12 cellular contexts compared by ENCODE assay signal in genomic region chr1:101002551-101002950, GRCh38. TPM values are rescaled to one million over a fixed set of nuclear protein-coding genes. Genes with fewer than 3 reads are reported as not detected.
DNase-seq lines count a peak whose midpoint lies in the region; ATAC-seq and TF ChIP-seq lines count a peak whose summit lies in the region.
"Had no signal": no experiment of that assay in that cellular context is flagged by ENCODE, and none has a peak within 500 bp of the region (broad histone marks: within the 10 kb centered on the region; RNA-seq: fewer than 3 reads in every experiment).

No MANE protein-coding gene starts in this region.

- no peak overlapping the region for H2AFZ ChIP-seq in OCI-LY7 (ENCODE audit: low read length)

- H3K4me1 ChIP-seq in OCI-LY7 (ENCODE audit: insufficient read depth, low read length, poor library complexity, severe bottlenecking), result peaks cover 8% of the 10 kb centered on the region

- H3K9me2 ChIP-seq in OCI-LY7 (ENCODE audit: insufficient read depth, low read length), result no peaks in the 10 kb centered on the region

- 0 out of 2 replicates have a peak, but pooled peaks cover 4% of the 10 kb centered on the region for H4K20me1 ChIP-seq in OCI-LY7 (ENCODE audit: insufficient read depth, low read length)

- ATAC-seq in GM21423 (IDR thresholded peaks at IDR 0.05; ENCODE audit: unreplicated experiment), result peak; percentile 51
- no peak for ATAC-seq in HG03196 (IDR thresholded peaks at IDR 0.05; ENCODE audit: unreplicated experiment)

- TF ChIP-seq CTCF in OCI-LY7 (conservative IDR thresholded peaks at IDR 0.05; ENCODE audit: low read length) (no peak), fibroblast of villous mesenchyme (IDR thresholded peaks at IDR 0.05; ENCODE audit: insufficient read depth, low read depth, low read length) (no peak)

- peaks cover 74% of the 10 kb centered on the region for H3K36me3 ChIP-seq in OCI-LY7 (ENCODE audit: insufficient read depth, low read length)

- no peaks in the 10 kb centered on the region for H3K79me2 ChIP-seq in OCI-LY7 (ENCODE audit: insufficient read depth, low read depth, low read length)

- H3K27ac ChIP-seq in OCI-LY7 (ENCODE audit: low read depth, low read length, poor library complexity, severe bottlenecking), result no peak overlapping the region

- intact Hi-C loops in OCI-LY7 (cut with micrococcal nuclease; ENCODE audit: unreplicated experiment), result no loop called here

- DNase-seq in A172 (ENCODE audit: low spot score) (peak; percentile 46), OCI-LY7 (ENCODE audit: low spot score) (peak; percentile 5), fibroblast of villous mesenchyme (ENCODE audit: low read depth) (peak; percentile 33), COLO668 (lab: John Stamatoyannopoulos, UW; ENCODE audit: unreplicated experiment) (no peak), cortex of kidney (lab: John Stamatoyannopoulos, UW) (no peak)
- no peak for DNase-seq in stimulated activated CD4-positive, alpha-beta T cell treated with anti-CD3 and anti-CD28 coated beads, Interleukin-4, amount 100 ng/mL, for 24 hours
- DNase-seq: C1 segment of cervical spinal cord; NCI-H2171; nucleus accumbens; stimulated activated naive CD4-positive, alpha-beta T cell treated with Interleukin-2 at 50 U/mL for 16 hours had no signal

- no peaks in the 10 kb centered on the region for H3K9me3 ChIP-seq in OCI-LY7 (ENCODE audit: low read length)

- POLR2A ChIA-PET in OCI-LY7 (lab: Charles Lee), result interaction anchor here (0.5 to 1.9 kb wide), 4 partner anchors 10 to 908 kb away, joined by 3 to 9 read pairs (median 4); no protein-coding TSS in a partner anchor

- CTCF ChIA-PET in OCI-LY7 (lab: Charles Lee; ENCODE audit: unreplicated experiment), result no interaction called here

- no peak overlapping the region for H3K4me2 ChIP-seq in OCI-LY7 (ENCODE audit: low read length)

- H3K4me3 ChIP-seq in OCI-LY7 (ENCODE audit: low read depth, low read length, poor library complexity, severe bottlenecking) (no peak overlapping the region), fibroblast of villous mesenchyme (ENCODE audit: low read depth, low read length) (no peak overlapping the region)

- no TSS peak for BruUV-seq in OCI-LY7 (replicated peaks; lab: Mats Ljungman, UMichigan)

RNA-seq across cellular contexts. Expression of gene DPH5, which starts 23.0 kb away (rescaled TPM):
- 29.5 and 39.4 TPM in 2 replicates for total RNA-seq in A172 (2014; rRNA removed; shearing (Covaris generic))
- 19.4 and 20.3 TPM in 2 replicates for total RNA-seq in OCI-LY7 (2014; rRNA removed; shearing (Covaris generic))
- total RNA-seq in OCI-LY7 (2022) (44.1 and 45.6 TPM in 2 replicates), fibroblast of villous mesenchyme (27.7 and 32.0 TPM in 2 replicates)

Comparison
In these comparisons a context has a peak if more than half of its experiments do, and no peak if none do; other contexts are left out.
1. DNase-seq: peak in A172 (single experiment), OCI-LY7 (single experiment) and fibroblast of villous mesenchyme (single experiment); none in COLO668 (single experiment), cortex of kidney (single experiment) and stimulated activated CD4-positive, alpha-beta T cell treated with anti-CD3 and anti-CD28 coated beads, Interleukin-4, amount 100 ng/mL, for 24 hours (single experiment).